Comparison of ENCODE assay signal across 1 cellular context in genomic region chr10:97334370-97335175, GRCh38.
TF ChIP-seq lines count a peak whose summit lies in the region.

Gene FRAT2, minus strand, starts transcription at chr10:97334729. Its CDS starts 157 bp downstream, at chr10:97334572.

TF ChIP-seq in HCT116, 20 proteins besides CTCF, POLR2A, EP300 and RAD21 (continued from another document):
- TF ChIP-seq MAX (IDR thresholded peaks at IDR 0.05) (peak; percentile 95), TCF7L2 (IDR thresholded peaks at IDR 0.05; ENCODE audit: borderline replicate concordance, extremely low read depth, insufficient read depth, insufficient read length) (peak; percentile 49), ZBTB33 (IDR thresholded peaks at IDR 0.05; ENCODE audit: extremely low read depth, insufficient replicate concordance, low read length) (no peak), ZFX (IDR thresholded peaks at IDR 0.05) (peak; percentile 45), SIN3A (IDR thresholded peaks at IDR 0.05; ENCODE audit: low read depth) (peak; percentile 91), POLR2AphosphoS5 (IDR thresholded peaks at IDR 0.05; ENCODE audit: low read depth, low read length) (peak; percentile 70), JUND (IDR thresholded peaks at IDR 0.05) (peak; percentile 81), ELF1 (IDR thresholded peaks at IDR 0.05; ENCODE audit: borderline replicate concordance, low read depth) (no peak), EGR1 (IDR thresholded peaks at IDR 0.05; ENCODE audit: low read depth) (peak; percentile 76)
